In genomic region chr9:108099854-108100253, GRCh38 we compare ENCODE assay signal across 1 cellular context.
TF ChIP-seq lines count a peak whose summit lies in the region.

No MANE protein-coding gene starts in this region.

TF ChIP-seq in H1, 55 proteins besides CTCF, POLR2A, EP300 and RAD21 (continued from another document):
- no peak for TF ChIP-seq ATF2 (IDR thresholded peaks at IDR 0.05; ENCODE audit: low read length)
- TF ChIP-seq BCL11A (IDR thresholded peaks at IDR 0.05; ENCODE audit: low read depth in 2 of 2, low read length in 2 of 2), result no peak
- TF ChIP-seq, protein P1, sequence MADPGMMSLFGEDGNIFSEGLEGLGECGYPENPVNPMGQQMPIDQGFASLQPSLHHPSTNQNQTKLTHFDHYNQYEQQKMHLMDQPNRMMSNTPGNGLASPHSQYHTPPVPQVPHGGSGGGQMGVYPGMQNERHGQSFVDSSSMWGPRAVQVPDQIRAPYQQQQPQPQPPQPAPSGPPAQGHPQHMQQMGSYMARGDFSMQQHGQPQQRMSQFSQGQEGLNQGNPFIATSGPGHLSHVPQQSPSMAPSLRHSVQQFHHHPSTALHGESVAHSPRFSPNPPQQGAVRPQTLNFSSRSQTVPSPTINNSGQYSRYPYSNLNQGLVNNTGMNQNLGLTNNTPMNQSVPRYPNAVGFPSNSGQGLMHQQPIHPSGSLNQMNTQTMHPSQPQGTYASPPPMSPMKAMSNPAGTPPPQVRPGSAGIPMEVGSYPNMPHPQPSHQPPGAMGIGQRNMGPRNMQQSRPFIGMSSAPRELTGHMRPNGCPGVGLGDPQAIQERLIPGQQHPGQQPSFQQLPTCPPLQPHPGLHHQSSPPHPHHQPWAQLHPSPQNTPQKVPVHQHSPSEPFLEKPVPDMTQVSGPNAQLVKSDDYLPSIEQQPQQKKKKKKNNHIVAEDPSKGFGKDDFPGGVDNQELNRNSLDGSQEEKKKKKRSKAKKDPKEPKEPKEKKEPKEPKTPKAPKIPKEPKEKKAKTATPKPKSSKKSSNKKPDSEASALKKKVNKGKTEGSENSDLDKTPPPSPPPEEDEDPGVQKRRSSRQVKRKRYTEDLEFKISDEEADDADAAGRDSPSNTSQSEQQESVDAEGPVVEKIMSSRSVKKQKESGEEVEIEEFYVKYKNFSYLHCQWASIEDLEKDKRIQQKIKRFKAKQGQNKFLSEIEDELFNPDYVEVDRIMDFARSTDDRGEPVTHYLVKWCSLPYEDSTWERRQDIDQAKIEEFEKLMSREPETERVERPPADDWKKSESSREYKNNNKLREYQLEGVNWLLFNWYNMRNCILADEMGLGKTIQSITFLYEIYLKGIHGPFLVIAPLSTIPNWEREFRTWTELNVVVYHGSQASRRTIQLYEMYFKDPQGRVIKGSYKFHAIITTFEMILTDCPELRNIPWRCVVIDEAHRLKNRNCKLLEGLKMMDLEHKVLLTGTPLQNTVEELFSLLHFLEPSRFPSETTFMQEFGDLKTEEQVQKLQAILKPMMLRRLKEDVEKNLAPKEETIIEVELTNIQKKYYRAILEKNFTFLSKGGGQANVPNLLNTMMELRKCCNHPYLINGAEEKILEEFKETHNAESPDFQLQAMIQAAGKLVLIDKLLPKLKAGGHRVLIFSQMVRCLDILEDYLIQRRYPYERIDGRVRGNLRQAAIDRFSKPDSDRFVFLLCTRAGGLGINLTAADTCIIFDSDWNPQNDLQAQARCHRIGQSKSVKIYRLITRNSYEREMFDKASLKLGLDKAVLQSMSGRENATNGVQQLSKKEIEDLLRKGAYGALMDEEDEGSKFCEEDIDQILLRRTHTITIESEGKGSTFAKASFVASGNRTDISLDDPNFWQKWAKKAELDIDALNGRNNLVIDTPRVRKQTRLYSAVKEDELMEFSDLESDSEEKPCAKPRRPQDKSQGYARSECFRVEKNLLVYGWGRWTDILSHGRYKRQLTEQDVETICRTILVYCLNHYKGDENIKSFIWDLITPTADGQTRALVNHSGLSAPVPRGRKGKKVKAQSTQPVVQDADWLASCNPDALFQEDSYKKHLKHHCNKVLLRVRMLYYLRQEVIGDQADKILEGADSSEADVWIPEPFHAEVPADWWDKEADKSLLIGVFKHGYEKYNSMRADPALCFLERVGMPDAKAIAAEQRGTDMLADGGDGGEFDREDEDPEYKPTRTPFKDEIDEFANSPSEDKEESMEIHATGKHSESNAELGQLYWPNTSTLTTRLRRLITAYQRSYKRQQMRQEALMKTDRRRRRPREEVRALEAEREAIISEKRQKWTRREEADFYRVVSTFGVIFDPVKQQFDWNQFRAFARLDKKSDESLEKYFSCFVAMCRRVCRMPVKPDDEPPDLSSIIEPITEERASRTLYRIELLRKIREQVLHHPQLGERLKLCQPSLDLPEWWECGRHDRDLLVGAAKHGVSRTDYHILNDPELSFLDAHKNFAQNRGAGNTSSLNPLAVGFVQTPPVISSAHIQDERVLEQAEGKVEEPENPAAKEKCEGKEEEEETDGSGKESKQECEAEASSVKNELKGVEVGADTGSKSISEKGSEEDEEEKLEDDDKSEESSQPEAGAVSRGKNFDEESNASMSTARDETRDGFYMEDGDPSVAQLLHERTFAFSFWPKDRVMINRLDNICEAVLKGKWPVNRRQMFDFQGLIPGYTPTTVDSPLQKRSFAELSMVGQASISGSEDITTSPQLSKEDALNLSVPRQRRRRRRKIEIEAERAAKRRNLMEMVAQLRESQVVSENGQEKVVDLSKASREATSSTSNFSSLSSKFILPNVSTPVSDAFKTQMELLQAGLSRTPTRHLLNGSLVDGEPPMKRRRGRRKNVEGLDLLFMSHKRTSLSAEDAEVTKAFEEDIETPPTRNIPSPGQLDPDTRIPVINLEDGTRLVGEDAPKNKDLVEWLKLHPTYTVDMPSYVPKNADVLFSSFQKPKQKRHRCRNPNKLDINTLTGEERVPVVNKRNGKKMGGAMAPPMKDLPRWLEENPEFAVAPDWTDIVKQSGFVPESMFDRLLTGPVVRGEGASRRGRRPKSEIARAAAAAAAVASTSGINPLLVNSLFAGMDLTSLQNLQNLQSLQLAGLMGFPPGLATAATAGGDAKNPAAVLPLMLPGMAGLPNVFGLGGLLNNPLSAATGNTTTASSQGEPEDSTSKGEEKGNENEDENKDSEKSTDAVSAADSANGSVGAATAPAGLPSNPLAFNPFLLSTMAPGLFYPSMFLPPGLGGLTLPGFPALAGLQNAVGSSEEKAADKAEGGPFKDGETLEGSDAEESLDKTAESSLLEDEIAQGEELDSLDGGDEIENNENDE (IDR thresholded peaks at IDR 0.05; ENCODE audit: insufficient replicate concordance, low read length), result no peak
- TF ChIP-seq EZH2 (IDR thresholded peaks at IDR 0.05; ENCODE audit: low read depth, low read length, severe bottlenecking), result no peak
- TF ChIP-seq SIN3A (conservative IDR thresholded peaks at IDR 0.05 in 1 of 2, IDR thresholded peaks at IDR 0.05 in 1 of 2; ENCODE audit: low read depth in 1 of 2, low read length in 2 of 2), result no peak
- TF ChIP-seq CTBP2 (IDR thresholded peaks at IDR 0.05; ENCODE audit: borderline replicate concordance, insufficient read depth, insufficient read length, low read length), result no peak
- TF ChIP-seq TCF12 (IDR thresholded peaks at IDR 0.05; ENCODE audit: low read depth, low read length), result no peak
- TF ChIP-seq KDM5A (IDR thresholded peaks at IDR 0.05; ENCODE audit: low read length), result no peak
- TF ChIP-seq RNF2 (IDR thresholded peaks at IDR 0.05; ENCODE audit: borderline replicate concordance, low read depth, low read length, missing control alignments, poor library complexity, severe bottlenecking), result no peak
- TF ChIP-seq ASH2L (IDR thresholded peaks at IDR 0.05; ENCODE audit: low read length), result no peak
- TF ChIP-seq, protein P2, sequence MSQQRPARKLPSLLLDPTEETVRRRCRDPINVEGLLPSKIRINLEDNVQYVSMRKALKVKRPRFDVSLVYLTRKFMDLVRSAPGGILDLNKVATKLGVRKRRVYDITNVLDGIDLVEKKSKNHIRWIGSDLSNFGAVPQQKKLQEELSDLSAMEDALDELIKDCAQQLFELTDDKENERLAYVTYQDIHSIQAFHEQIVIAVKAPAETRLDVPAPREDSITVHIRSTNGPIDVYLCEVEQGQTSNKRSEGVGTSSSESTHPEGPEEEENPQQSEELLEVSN (IDR thresholded peaks at IDR 0.05), result no peak
- no peak for TF ChIP-seq FOSL1 (IDR thresholded peaks at IDR 0.05; ENCODE audit: insufficient read depth, low read depth, low read length)
- TF ChIP-seq SRF (IDR thresholded peaks at IDR 0.05; ENCODE audit: low read depth, low read length), result no peak
- TF ChIP-seq KDM1A (IDR thresholded peaks at IDR 0.05; ENCODE audit: borderline replicate concordance, low read length), result no peak
- no peak for TF ChIP-seq BRCA1 (IDR thresholded peaks at IDR 0.05; ENCODE audit: low read depth, low read length)
